ENCODE assay signal across 11 cellular contexts in genomic region chr20:15902493-15902892, GRCh38.
DNase-seq lines count a peak whose midpoint lies in the region; ATAC-seq, FAIRE-seq and TF ChIP-seq lines count a peak whose summit lies in the region.
"Had no signal": no experiment of that assay in that cellular context is flagged by ENCODE, and none has a peak within 500 bp of the region (broad histone marks: within the 10 kb centered on the region; RNA-seq: fewer than 3 reads in every experiment).

No MANE protein-coding gene starts in this region.

- no peaks in the 10 kb centered on the region for H3K4me1 ChIP-seq in K562 (replicated peaks in 1 of 2; ENCODE audit: control insufficient read depth in 2 of 2, insufficient read depth in 2 of 2, low read length in 2 of 2)
- H3K4me1 ChIP-seq in osteoblast (ENCODE audit: insufficient read depth, low read length): no peaks in the 10 kb centered on the region

- BruUV-seq in K562 (replicated peaks; lab: Mats Ljungman, UMichigan): no TSS peak

- no peaks in the 10 kb centered on the region for H3K27me3 ChIP-seq in K562 (ENCODE audit: control insufficient read depth in 2 of 2, insufficient read depth in 2 of 2, low read length in 2 of 2)
- no peaks in the 10 kb centered on the region for H3K27me3 ChIP-seq in osteoblast (ENCODE audit: insufficient read depth, low read length)

- POLR2A ChIA-PET in K562 (lab: Yijun Ruan, JAX): no interaction called here

- no peak overlapping the region for H3K4me3 ChIP-seq in K562
- no peak overlapping the region for H3K4me3 ChIP-seq in osteoblast (ENCODE audit: insufficient read depth, low read length)
- H3K4me3 ChIP-seq: lung had no signal

- no peak overlapping the region for H3K9ac ChIP-seq in K562 (ENCODE audit: insufficient read depth in 1 of 2, low read depth in 2 of 2, low read length in 2 of 2)

- H3K36me3 ChIP-seq in K562 (ENCODE audit: control insufficient read depth, insufficient read depth, low read length): no peaks in the 10 kb centered on the region
- no peaks in the 10 kb centered on the region for H3K36me3 ChIP-seq in osteoblast (ENCODE audit: insufficient read depth, low read length)

- DNase-seq in NCI-H82 (lab: John Stamatoyannopoulos, UW): peak; percentile 31
- DNase-seq in NCI-H82 treated with DMSO at 0.1 percent for 48 hours (lab: John Stamatoyannopoulos, UW; ENCODE audit: unreplicated experiment): no peak
- peak in 3 of 4 experiments; percentile 3 to 5 (median 4) for DNase-seq in K562 (ENCODE audit: extremely low read depth in 1 of 4, low spot score in 3 of 4)
- DNase-seq in osteoblast (ENCODE audit: insufficient read length, low spot score, missing footprints): peak; percentile 36
- DNase-seq in NCI-H748 (lab: John Stamatoyannopoulos, UW; ENCODE audit: unreplicated experiment): no peak
- DNase-seq: activated CD4-positive, CD25-positive, alpha-beta regulatory T cell had no signal

- in situ Hi-C loops in K562 (cut with MboI): no loop called here

- 0% methylated on average over 4 of the region's 9 CpGs for WGBS in K562 (ENCODE audit: insufficient coverage, low coverage, missing lambda C conversion rate)

- TF ChIP-seq POLR2A in K562 (conservative IDR thresholded peaks at IDR 0.05): no peak

- no peaks in the 10 kb centered on the region for H3K9me1 ChIP-seq in K562 (ENCODE audit: control insufficient read depth, insufficient read depth, low read length)

- no peaks in the 10 kb centered on the region for H3K9me3 ChIP-seq in K562 (replicated peaks; ENCODE audit: control insufficient read depth, insufficient read depth, low read depth, low read length)
- H3K9me3 ChIP-seq in osteoblast (ENCODE audit: low read depth, low read length): no peaks in the 10 kb centered on the region

- no peak for FAIRE-seq in K562 (lab: Jason Lieb, UNC)

- H3K79me2 ChIP-seq in K562 (ENCODE audit: control insufficient read depth, insufficient read depth, low read length): no peaks in the 10 kb centered on the region
- no peaks in the 10 kb centered on the region for H3K79me2 ChIP-seq in osteoblast (ENCODE audit: insufficient read depth, low read length)

- CTCF ChIA-PET in K562 (lab: Yijun Ruan, JAX; ENCODE audit: low intra/inter-chr PET ratio): no interaction called here

- no peaks in the 10 kb centered on the region for H4K20me1 ChIP-seq in K562 (replicated peaks; ENCODE audit: control insufficient read depth, insufficient read depth, low read length)
- H4K20me1 ChIP-seq in osteoblast (ENCODE audit: insufficient read depth, low read length): no peaks in the 10 kb centered on the region

- ATAC-seq in K562: no peak
- no peak for ATAC-seq in GM18873 (IDR thresholded peaks at IDR 0.05; ENCODE audit: low FRiP score, unreplicated experiment)
- ATAC-seq in HG02588 (IDR thresholded peaks at IDR 0.05; ENCODE audit: unreplicated experiment): no peak

- H2AFZ ChIP-seq in K562 (ENCODE audit: low read depth, low read length) (no peak overlapping the region), osteoblast (ENCODE audit: low read length) (no peak overlapping the region)

- H3K27ac ChIP-seq in K562 (ENCODE audit: extremely low read depth, low read depth, low read length): no peak overlapping the region
- no peak overlapping the region for H3K27ac ChIP-seq in osteoblast (ENCODE audit: low read depth, low read length)
- H3K27ac ChIP-seq: HL-60 had no signal

- H3K4me2 ChIP-seq in K562 (ENCODE audit: insufficient read depth, low read length) (no peak overlapping the region), osteoblast (ENCODE audit: insufficient read depth, low read length) (no peak overlapping the region)

- TF ChIP-seq CTCF in K562 (IDR thresholded peaks at IDR 0.05 in 2 of 3, conservative IDR thresholded peaks at IDR 0.05 in 1 of 3; ENCODE audit: insufficient read depth in 2 of 3, low read depth in 1 of 3, low read length in 3 of 3) (no peak), osteoblast (IDR thresholded peaks at IDR 0.05; ENCODE audit: extremely low read depth, low read depth, low read length) (peak; percentile 17)

- TF ChIP-seq RAD21 in Ishikawa (IDR thresholded peaks at IDR 0.05; ENCODE audit: low read depth): peak; percentile 43
- no peak for TF ChIP-seq RAD21 in K562 (CRISPR knock-in tag; conservative IDR thresholded peaks at IDR 0.05 in 1 of 2, IDR thresholded peaks at IDR 0.05 in 1 of 2)

- intact Hi-C loops in K562 (cut with micrococcal nuclease): no loop called here

- no peak for TF ChIP-seq EP300 in Ishikawa (IDR thresholded peaks at IDR 0.05; ENCODE audit: borderline replicate concordance)
- no peak for TF ChIP-seq EP300 in K562 (IDR thresholded peaks at IDR 0.05; ENCODE audit: low read length)

TF ChIP-seq in Ishikawa, 13 proteins besides CTCF, POLR2A, EP300 and RAD21:
- TF ChIP-seq ZBTB7A (IDR thresholded peaks at IDR 0.05; ENCODE audit: low read depth) (no peak), YY1 (IDR thresholded peaks at IDR 0.05; ENCODE audit: low read depth) (no peak), TAF1 (IDR thresholded peaks at IDR 0.05; ENCODE audit: low read depth) (no peak)

TF ChIP-seq in K562, 482 proteins besides CTCF, POLR2A, EP300 and RAD21:
- TF ChIP-seq BACH1 (tag; IDR thresholded peaks at IDR 0.05) (no peak), TAF1 (IDR thresholded peaks at IDR 0.05; ENCODE audit: control insufficient read depth, extremely low read depth, insufficient read depth, low read length, severe bottlenecking) (no peak), ZNF76 (CRISPR knock-in tag; IDR thresholded peaks at IDR 0.05; ENCODE audit: borderline replicate concordance) (no peak), MTA1 (IDR thresholded peaks at IDR 0.05; ENCODE audit: borderline replicate concordance) (no peak), SREBF2 (CRISPR knock-in tag; IDR thresholded peaks at IDR 0.05) (no peak), ZKSCAN8 (CRISPR knock-in tag; IDR thresholded peaks at IDR 0.05) (no peak), KAT8 (IDR thresholded peaks at IDR 0.05; ENCODE audit: low read depth) (no peak), HNRNPUL1 (IDR thresholded peaks at IDR 0.05; ENCODE audit: low read length) (no peak), REST (CRISPR knock-in tag; IDR thresholded peaks at IDR 0.05; ENCODE audit: low read depth) (no peak), ZBTB7A (IDR thresholded peaks at IDR 0.05; ENCODE audit: borderline replicate concordance, control insufficient read depth, low read depth, low read length) (no peak), ZBTB33 (CRISPR knock-in tag; IDR thresholded peaks at IDR 0.05) (no peak), SAFB (IDR thresholded peaks at IDR 0.05; ENCODE audit: borderline replicate concordance, low read depth, low read length) (no peak)

Comparison
In these comparisons a context has a peak if more than half of its experiments do, and no peak if none do; other contexts are left out.
1. DNase-seq: peak in NCI-H82 (single experiment), K562 (3 of 4) and osteoblast (single experiment); none in NCI-H82 treated with DMSO at 0.1 percent for 48 hours (single experiment) and NCI-H748 (single experiment).